ENCODE assay signal across 24 cellular contexts in genomic region chr18:51513525-51513924, GRCh38.
A peak's percentile ranks its signal among the peaks of the same experiment; 100 is the strongest.
DNase-seq lines count a peak whose midpoint lies in the region; ATAC-seq, FAIRE-seq and TF ChIP-seq lines count a peak whose summit lies in the region.
"Had no signal": no experiment of that assay in that cellular context is flagged by ENCODE, and none has a peak within 500 bp of the region (broad histone marks: within the 10 kb centered on the region; RNA-seq: fewer than 3 reads in every experiment).

No MANE protein-coding gene starts in this region.

- CTCF ChIA-PET in MCF 10A (lab: Yijun Ruan, JAX) = interaction anchor here (0.6 to 1.5 kb wide), 7 partner anchors 23 to 320 kb away, joined by 3 to 5 read pairs (median 3); no protein-coding TSS in a partner anchor

- H3K27ac Mint-ChIP-seq in MCF 10A (ENCODE audit: low read depth, unreplicated experiment) = peak overlapping the region; percentile 72
- H3K27ac Mint-ChIP-seq: activated B cell treated with CpG ODN at 0.5 μM for 24 hours; IgD-negative memory B cell; mesothelial cell of epicardium; naive thymus-derived CD8-positive, alpha-beta T cell had no signal

- H3K4me1 ChIP-seq in breast epithelium = no peaks in the 10 kb centered on the region
- H3K4me1 ChIP-seq in psoas muscle = no peaks in the 10 kb centered on the region
- H3K4me1 ChIP-seq: colonic mucosa, right lobe of liver, upper lobe of left lung had no signal

- H3K4me3 ChIP-seq in breast epithelium = no peak overlapping the region
- H3K4me3 ChIP-seq in bronchial epithelial cell (ENCODE audit: low read depth, low read length) = no peak overlapping the region
- no peak overlapping the region for H3K4me3 ChIP-seq in psoas muscle
- H3K4me3 ChIP-seq: colonic mucosa, right lobe of liver, SK-N-MC, upper lobe of left lung had no signal

- no peak overlapping the region for H3K27ac ChIP-seq in breast epithelium
- H3K27ac ChIP-seq in psoas muscle = no peak overlapping the region
- H3K27ac ChIP-seq: brain microvascular endothelial cell, colonic mucosa, HL-60, right lobe of liver, SK-N-MC, upper lobe of left lung had no signal

- H3K36me3 ChIP-seq in breast epithelium = no peaks in the 10 kb centered on the region
- no peaks in the 10 kb centered on the region for H3K36me3 ChIP-seq in bronchial epithelial cell (ENCODE audit: control insufficient read depth, insufficient read depth, low read length)
- no peaks in the 10 kb centered on the region for H3K36me3 ChIP-seq in psoas muscle (ENCODE audit: insufficient read depth in 1 of 2, low read depth in 1 of 2)
- H3K36me3 ChIP-seq: brain microvascular endothelial cell, colonic mucosa, right lobe of liver, upper lobe of left lung had no signal

- H3K4me3 Mint-ChIP-seq in MCF 10A (ENCODE audit: unreplicated experiment) = no peak overlapping the region
- H3K4me3 Mint-ChIP-seq: activated B cell treated with CpG ODN at 0.5 μM for 24 hours; IgD-negative memory B cell; mesothelial cell of epicardium; naive thymus-derived CD8-positive, alpha-beta T cell had no signal

- FAIRE-seq in bronchial epithelial cell (lab: Jason Lieb, UNC) (peak; percentile 97), GM19239 (lab: Jason Lieb, UNC) (no peak)
- FAIRE-seq: H54 had no signal

- H3K27me3 Mint-ChIP-seq in MCF 10A (ENCODE audit: insufficient read depth, unreplicated experiment) = no peaks in the 10 kb centered on the region
- H3K27me3 Mint-ChIP-seq: activated B cell treated with CpG ODN at 0.5 μM for 24 hours had no signal

- peaks cover 0 to 9% of the 10 kb centered on the region in 2 donors for H3K9me3 ChIP-seq in breast epithelium
- no peaks in the 10 kb centered on the region for H3K9me3 ChIP-seq in psoas muscle
- H3K9me3 ChIP-seq: colonic mucosa, right lobe of liver had no signal

- BruUV-seq in MCF 10A (replicated peaks; lab: Mats Ljungman, UMichigan) = no TSS peak

- H3K9me3 Mint-ChIP-seq in MCF 10A (ENCODE audit: unreplicated experiment) = peaks cover 8% of the 10 kb centered on the region

- peaks cover 6% of the 10 kb centered on the region for H3K36me3 Mint-ChIP-seq in MCF 10A (ENCODE audit: insufficient read depth, unreplicated experiment)
- H3K36me3 Mint-ChIP-seq: mesothelial cell of epicardium; naive thymus-derived CD8-positive, alpha-beta T cell had no signal

- peak; percentile 86 for DNase-seq in MCF 10A (ENCODE audit: unreplicated experiment)
- no peak for DNase-seq in breast epithelium (ENCODE audit: low spot score in 2 of 2)
- peak; percentile 23 for DNase-seq in NCI-H226
- peak; percentile 95 for DNase-seq in bronchial epithelial cell (ENCODE audit: low read depth)
- peak; percentile 11 for DNase-seq in renal cortical epithelial cell (ENCODE audit: low read depth)
- no peak for DNase-seq in GM19239 (ENCODE audit: insufficient read length, low spot score)
- no peak for DNase-seq in psoas muscle
- DNase-seq in NCI-H146 (lab: John Stamatoyannopoulos, UW) = no peak
- DNase-seq: activated B cell treated with CpG ODN at 0.5 μM for 24 hours; activated CD4-positive, alpha-beta T cell treated with anti-CD3 and anti-CD28 coated beads, Interleukin-2, amount 50 U/mL, for 48 hours; activated CD8-positive, alpha-beta memory T cell treated with anti-CD3 and anti-CD28 coated beads, Interleukin-2, amount 50 U/mL, for 48 hours; brain microvascular endothelial cell; colonic mucosa; MM.1S; naive thymus-derived CD8-positive, alpha-beta T cell; NCI-H1436 treated with DMSO at 0.1 percent for 48 hours; NCI-H748 treated with DMSO at 0.1 percent for 48 hours; right lobe of liver; upper lobe of left lung had no signal

- TF ChIP-seq CTCF in MCF 10A (IDR thresholded peaks at IDR 0.05; ENCODE audit: unreplicated experiment) = no peak
- TF ChIP-seq CTCF in breast epithelium (IDR thresholded peaks at IDR 0.05) = no peak
- no peak for TF ChIP-seq CTCF in bronchial epithelial cell (IDR thresholded peaks at IDR 0.05; ENCODE audit: insufficient read depth, low read length, severe bottlenecking)
- TF ChIP-seq CTCF in psoas muscle (IDR thresholded peaks at IDR 0.05) = no peak

- no peak for TF ChIP-seq POLR2A in breast epithelium (IDR thresholded peaks at IDR 0.05)

- intact Hi-C loops in MCF 10A (cut with micrococcal nuclease) (loop anchor here (2.0 kb wide), 1 partner anchor 17 kb away; no protein-coding TSS in a partner anchor), breast epithelium (cut with DNase I; ENCODE audit: low total_unique reads) (no loop called here), psoas muscle (cut with DNase I) (no loop called here)

- no peak for ATAC-seq in psoas muscle
- ATAC-seq: naive thymus-derived CD8-positive, alpha-beta T cell had no signal

- H3K4me1 Mint-ChIP-seq in MCF 10A (ENCODE audit: insufficient read depth, unreplicated experiment) = peaks cover 26% of the 10 kb centered on the region
- H3K4me1 Mint-ChIP-seq: activated B cell treated with CpG ODN at 0.5 μM for 24 hours; IgD-negative memory B cell; mesothelial cell of epicardium; naive thymus-derived CD8-positive, alpha-beta T cell had no signal

- POLR2A ChIA-PET in MCF 10A (lab: Yijun Ruan, JAX) = interaction anchor here (0.6 to 1.9 kb wide), 11 partner anchors 9 to 833 kb away, joined by 3 to 9 read pairs (median 5); partner anchors contain the start of genes ME2 and MEX3C

- H3K27me3 ChIP-seq in breast epithelium = no peaks in the 10 kb centered on the region
- H3K27me3 ChIP-seq in bronchial epithelial cell (ENCODE audit: control insufficient read depth, insufficient read depth, low read length) = no peaks in the 10 kb centered on the region
- no peaks in the 10 kb centered on the region for H3K27me3 ChIP-seq in psoas muscle (ENCODE audit: insufficient read depth in 3 of 3, low read length in 2 of 3)
- H3K27me3 ChIP-seq: brain microvascular endothelial cell, colonic mucosa, right lobe of liver, upper lobe of left lung had no signal

Comparison
In these comparisons a context has a peak if more than half of its experiments do, and no peak if none do; other contexts are left out.
1. DNase-seq: peak in MCF 10A (single experiment), NCI-H226 (single experiment), bronchial epithelial cell (single experiment) and renal cortical epithelial cell (single experiment); none in breast epithelium (0 of 2), GM19239 (single experiment), psoas muscle (0 of 2) and NCI-H146 (single experiment).